5 cellular contexts compared by ENCODE assay signal in genomic region chr16:21714369-21714618, GRCh38. TPM values are rescaled to one million over a fixed set of nuclear protein-coding genes. Genes with fewer than 3 reads are reported as not detected.
"Had no signal": no experiment of that assay in that cellular context is flagged by ENCODE, and none has a peak within 500 bp of the region (broad histone marks: within the 10 kb centered on the region; RNA-seq: fewer than 3 reads in every experiment).

No MANE protein-coding gene starts in this region.

RNA-seq across cellular contexts. Expression of gene OTOA, which starts 50.5 kb away (rescaled TPM):
- total RNA-seq: GM23248, H4, H7, HFFc6, IMR-90 had no signal
- polyA plus RNA-seq: GM23248 had no signal
